In genomic region chr7:120337308-120337907, GRCh38 we compare ENCODE assay signal across 8 cellular contexts.
DNase-seq lines count a peak whose midpoint lies in the region; ATAC-seq and TF ChIP-seq lines count a peak whose summit lies in the region.
"Had no signal": no experiment of that assay in that cellular context is flagged by ENCODE, and none has a peak within 500 bp of the region (broad histone marks: within the 10 kb centered on the region; RNA-seq: fewer than 3 reads in every experiment).

No MANE protein-coding gene starts in this region.

- no peak overlapping the region for H3T11ph ChIP-seq in H9 (ENCODE audit: low read length)

- H3K4me3 ChIP-seq in fibroblast of villous mesenchyme (ENCODE audit: low read depth, low read length): no peak overlapping the region

- no peak overlapping the region for H2BK5ac ChIP-seq in H9 (ENCODE audit: insufficient read length, low read length)

- CTCF ChIA-PET in activated CD4-positive, alpha-beta T cell treated with anti-CD3 and anti-CD28 coated beads, Interleukin-2, amount 10 ng/mL, durations not matched to agents 7 days and 5 days (lab: Charles Lee): no interaction called here

- peak; percentile 44 for ATAC-seq in GM18498 (IDR thresholded peaks at IDR 0.05; ENCODE audit: unreplicated experiment)

- H4K5ac ChIP-seq in H9 (ENCODE audit: insufficient read length, low read depth, low read length): no peak overlapping the region

- H2BK12ac ChIP-seq in H9 (ENCODE audit: insufficient read length, low read depth, low read length): no peak overlapping the region

- no peak overlapping the region for H3K18ac ChIP-seq in H9 (ENCODE audit: insufficient read length, low read depth, low read length)

- H3K27me3 ChIP-seq in H9 (ENCODE audit: insufficient read depth, low read length): no peaks in the 10 kb centered on the region

- no peak overlapping the region for H3K4ac ChIP-seq in H9 (ENCODE audit: low read depth, low read length)

- no peak overlapping the region for H3K4me3 Mint-ChIP-seq in H9
- no peak overlapping the region for H3K4me3 Mint-ChIP-seq in activated CD4-positive, alpha-beta T cell treated with anti-CD3 and anti-CD28 coated beads, Interleukin-2, amount 10 ng/mL, durations not matched to agents 7 days and 5 days
- H3K4me3 Mint-ChIP-seq: T-helper 1 cell treated with Interleukin-12 subunit alpha and Interleukin-12 subunit beta and Interleukin-4 antibody, amounts not matched to agents 30 μg/mL and 1 μg/mL, for 36 hours had no signal

- no peaks in the 10 kb centered on the region for H3K36me3 Mint-ChIP-seq in H9 (ENCODE audit: insufficient read depth in 1 of 3, low read depth in 3 of 3)
- no peaks in the 10 kb centered on the region for H3K36me3 Mint-ChIP-seq in activated CD4-positive, alpha-beta T cell treated with anti-CD3 and anti-CD28 coated beads, Interleukin-2, amount 10 ng/mL, durations not matched to agents 7 days and 5 days (ENCODE audit: low read depth)

- no peak overlapping the region for H2BK15ac ChIP-seq in H9 (ENCODE audit: low read depth, low read length)

- TF ChIP-seq CTCF in H9 (conservative IDR thresholded peaks at IDR 0.05) (peak; percentile 80), fibroblast of villous mesenchyme (IDR thresholded peaks at IDR 0.05; ENCODE audit: insufficient read depth, low read depth, low read length) (peak; percentile 57)

- no peaks in the 10 kb centered on the region for H4K20me1 ChIP-seq in H9 (ENCODE audit: control insufficient read depth, insufficient read depth, insufficient read length)

- no peaks in the 10 kb centered on the region for H3K9me3 Mint-ChIP-seq in H9
- no peaks in the 10 kb centered on the region for H3K9me3 Mint-ChIP-seq in activated CD4-positive, alpha-beta T cell treated with anti-CD3 and anti-CD28 coated beads, Interleukin-2, amount 10 ng/mL, durations not matched to agents 7 days and 5 days
- H3K9me3 Mint-ChIP-seq: T-helper 1 cell treated with Interleukin-12 subunit alpha and Interleukin-12 subunit beta and Interleukin-4 antibody, amounts not matched to agents 30 μg/mL and 1 μg/mL, for 36 hours had no signal

- H3K27ac Mint-ChIP-seq in H9: no peak overlapping the region
- H3K27ac Mint-ChIP-seq in activated CD4-positive, alpha-beta T cell treated with anti-CD3 and anti-CD28 coated beads, Interleukin-2, amount 10 ng/mL, durations not matched to agents 7 days and 5 days: no peak overlapping the region
- H3K27ac Mint-ChIP-seq: T-helper 1 cell treated with Interleukin-12 subunit alpha and Interleukin-12 subunit beta and Interleukin-4 antibody, amounts not matched to agents 30 μg/mL and 1 μg/mL, for 36 hours had no signal

- H3K27ac ChIP-seq in H9 (ENCODE audit: insufficient read length, low read depth, low read length): no peak overlapping the region

- POLR2A ChIA-PET in activated CD4-positive, alpha-beta T cell treated with anti-CD3 and anti-CD28 coated beads, Interleukin-2, amount 10 ng/mL, durations not matched to agents 7 days and 5 days (lab: Charles Lee): no interaction called here

- H3K9me3 ChIP-seq in H9 (ENCODE audit: control insufficient read depth, low read depth, low read length): no peaks in the 10 kb centered on the region

- no peaks in the 10 kb centered on the region for H3K23me2 ChIP-seq in H9 (ENCODE audit: insufficient read length, low read depth, low read length, poor library complexity, severe bottlenecking)

- H3K14ac ChIP-seq in H9 (ENCODE audit: insufficient read depth, low read length): no peak overlapping the region

- H3K9ac ChIP-seq in H9 (ENCODE audit: extremely low read depth, insufficient read length, low read length): no peak overlapping the region

- H3K27me3 Mint-ChIP-seq in H9 (ENCODE audit: low read depth): no peaks in the 10 kb centered on the region
- no peaks in the 10 kb centered on the region for H3K27me3 Mint-ChIP-seq in activated CD4-positive, alpha-beta T cell treated with anti-CD3 and anti-CD28 coated beads, Interleukin-2, amount 10 ng/mL, durations not matched to agents 7 days and 5 days

- no peaks in the 10 kb centered on the region for H3K4me1 Mint-ChIP-seq in H9
- H3K4me1 Mint-ChIP-seq in activated CD4-positive, alpha-beta T cell treated with anti-CD3 and anti-CD28 coated beads, Interleukin-2, amount 10 ng/mL, durations not matched to agents 7 days and 5 days: no peaks in the 10 kb centered on the region

- H3K23ac ChIP-seq in H9 (ENCODE audit: insufficient read length, low read depth, low read length): no peak overlapping the region

- H3K79me1 ChIP-seq in H9 (ENCODE audit: insufficient read depth, low read depth, low read length, poor library complexity, severe bottlenecking): no peaks in the 10 kb centered on the region

- DNase-seq in H9 (no peak), NCI-H2171 treated with DMSO at 0.1 percent for 48 hours (lab: John Stamatoyannopoulos, UW) (peak; percentile 12), fibroblast of villous mesenchyme (ENCODE audit: low read depth) (peak; percentile 3), NCI-H1417 treated with DMSO at 0.1 percent for 48 hours (lab: John Stamatoyannopoulos, UW) (no peak), putamen (ENCODE audit: low spot score) (no peak)
- no peak for DNase-seq in activated CD4-positive, alpha-beta T cell treated with anti-CD3 and anti-CD28 coated beads, Interleukin-2, amount 10 ng/mL, durations not matched to agents 7 days and 5 days

- WGBS in H9 (ENCODE audit: extremely low coverage, insufficient read length, low lambda C conversion rate): no CpG with 5 or more reads among the region's 1 CpG

- H3K56ac ChIP-seq in H9 (ENCODE audit: insufficient read length, low read depth, low read length): no peak overlapping the region

- no peak overlapping the region for H3K4me2 ChIP-seq in H9 (ENCODE audit: insufficient read depth, insufficient read length, low read length)

- no peak overlapping the region for H2AK5ac ChIP-seq in H9 (ENCODE audit: insufficient read length, low read length)

- H4K91ac ChIP-seq in H9 (ENCODE audit: insufficient read length, low read depth, low read length): no peak overlapping the region

- no peak overlapping the region for H2AFZ ChIP-seq in H9 (ENCODE audit: low read length)

- H2BK20ac ChIP-seq in H9 (ENCODE audit: low read depth, low read length, poor library complexity, severe bottlenecking): no peak overlapping the region

- H2BK120ac ChIP-seq in H9 (ENCODE audit: low read depth, low read length, poor library complexity, severe bottlenecking): no peak overlapping the region

- no peaks in the 10 kb centered on the region for H3K4me1 ChIP-seq in H9 (ENCODE audit: insufficient read depth, low read length)

- no peak overlapping the region for H4K8ac ChIP-seq in H9 (replicated peaks; ENCODE audit: insufficient read length, low read depth, low read length)

- no peaks in the 10 kb centered on the region for H3K79me2 ChIP-seq in H9 (ENCODE audit: insufficient read depth, low read length)

Comparison
In these comparisons a context has a peak if more than half of its experiments do, and no peak if none do; other contexts are left out.
1. DNase-seq: peak in NCI-H2171 treated with DMSO at 0.1 percent for 48 hours (single experiment) and fibroblast of villous mesenchyme (single experiment); none in H9 (single experiment), NCI-H1417 treated with DMSO at 0.1 percent for 48 hours (single experiment), activated CD4-positive, alpha-beta T cell treated with anti-CD3 and anti-CD28 coated beads, Interleukin-2, amount 10 ng/mL, durations not matched to agents 7 days and 5 days (single experiment) and putamen (single experiment).